Comparison of ENCODE assay signal across 18 cellular contexts in genomic region chr17:48176456-48176855, GRCh38.
"Had no signal": no experiment of that assay in that cellular context is flagged by ENCODE, and none has a peak within 500 bp of the region (broad histone marks: within the 10 kb centered on the region; RNA-seq: fewer than 3 reads in every experiment).

No MANE protein-coding gene starts in this region.

- H3K27ac ChIP-seq: coronary artery, esophagus muscularis mucosa, left lung, ovary, right lobe of liver, WERI-Rb-1 had no signal

- DNase-seq: activated CD4-positive, alpha-beta T cell treated with anti-CD3 and anti-CD28 coated beads, Interleukin-2, amount 10 ng/mL, durations not matched to agents 24 days and 14 days; activated CD8-positive, alpha-beta memory T cell treated with anti-CD3 and anti-CD28 coated beads, Interleukin-2, amount 50 U/mL, for 4 hours; activated CD8-positive, alpha-beta T cell treated with anti-CD3 and anti-CD28 coated beads, Interleukin-2, amount 10 ng/mL, durations not matched to agents 7 days and 5 days; activated effector memory CD4-positive, alpha-beta T cell treated with anti-CD3 and anti-CD28 coated beads, Interleukin-2, amount 50 U/mL, for 16 hours; activated T-cell treated with anti-CD3 and anti-CD28 coated beads, Interleukin-2, amount 50 U/mL, for 48 hours; central memory CD4-positive, alpha-beta T cell; hippocampal formation; kidney; left lung; ovary; right lobe of liver; stimulated activated CD4-positive, alpha-beta T cell treated with anti-CD3 and anti-CD28 coated beads, Interleukin-1b, Interleukin-23, amount 100 ng/mL, for 48 hours; T-cell; WERI-Rb-1 had no signal

- H3K4me1 ChIP-seq: esophagus muscularis mucosa, left lung, right lobe of liver had no signal

- ATAC-seq: activated CD8-positive, alpha-beta T cell treated with anti-CD3 and anti-CD28 coated beads, Interleukin-2, amount 10 ng/mL, durations not matched to agents 7 days and 5 days; activated naive CD4-positive, alpha-beta T cell treated with anti-CD3 and anti-CD28 coated beads, Interleukin-2, amount 50 U/mL, for 72 hours; left lung; right lobe of liver; T-cell had no signal

- H3K27me3 ChIP-seq: ovary, right lobe of liver had no signal

- H3K9me3 ChIP-seq: esophagus muscularis mucosa, left lung, ovary, right lobe of liver had no signal

- H3K27me3 Mint-ChIP-seq: activated CD4-positive, alpha-beta T cell treated with anti-CD3 and anti-CD28 coated beads, Interleukin-2, amount 10 ng/mL, durations not matched to agents 24 days and 14 days; T-cell had no signal

- H3K36me3 Mint-ChIP-seq: brain had no signal

- H3K36me3 ChIP-seq: esophagus muscularis mucosa, left lung, ovary, right lobe of liver, WERI-Rb-1 had no signal

- FAIRE-seq: kidney had no signal

- H3K4me3 Mint-ChIP-seq: activated CD4-positive, alpha-beta T cell treated with anti-CD3 and anti-CD28 coated beads, Interleukin-2, amount 10 ng/mL, durations not matched to agents 24 days and 14 days; activated CD8-positive, alpha-beta T cell treated with anti-CD3 and anti-CD28 coated beads, Interleukin-2, amount 10 ng/mL, durations not matched to agents 7 days and 5 days; brain; T-cell had no signal

- H3K9me3 Mint-ChIP-seq: activated CD4-positive, alpha-beta T cell treated with anti-CD3 and anti-CD28 coated beads, Interleukin-2, amount 10 ng/mL, durations not matched to agents 24 days and 14 days; activated naive CD4-positive, alpha-beta T cell treated with anti-CD3 and anti-CD28 coated beads, Interleukin-2, amount 50 U/mL, for 72 hours; brain; T-cell had no signal

- H3K27ac Mint-ChIP-seq: activated CD4-positive, alpha-beta T cell treated with anti-CD3 and anti-CD28 coated beads, Interleukin-2, amount 10 ng/mL, durations not matched to agents 24 days and 14 days; activated CD8-positive, alpha-beta T cell treated with anti-CD3 and anti-CD28 coated beads, Interleukin-2, amount 10 ng/mL, durations not matched to agents 7 days and 5 days; activated naive CD4-positive, alpha-beta T cell treated with anti-CD3 and anti-CD28 coated beads, Interleukin-2, amount 50 U/mL, for 72 hours; brain had no signal

- H3K4me3 ChIP-seq: coronary artery, esophagus muscularis mucosa, left lung, ovary, right lobe of liver had no signal
